8 cellular contexts compared by ENCODE assay signal in the genomic region with DNA sequence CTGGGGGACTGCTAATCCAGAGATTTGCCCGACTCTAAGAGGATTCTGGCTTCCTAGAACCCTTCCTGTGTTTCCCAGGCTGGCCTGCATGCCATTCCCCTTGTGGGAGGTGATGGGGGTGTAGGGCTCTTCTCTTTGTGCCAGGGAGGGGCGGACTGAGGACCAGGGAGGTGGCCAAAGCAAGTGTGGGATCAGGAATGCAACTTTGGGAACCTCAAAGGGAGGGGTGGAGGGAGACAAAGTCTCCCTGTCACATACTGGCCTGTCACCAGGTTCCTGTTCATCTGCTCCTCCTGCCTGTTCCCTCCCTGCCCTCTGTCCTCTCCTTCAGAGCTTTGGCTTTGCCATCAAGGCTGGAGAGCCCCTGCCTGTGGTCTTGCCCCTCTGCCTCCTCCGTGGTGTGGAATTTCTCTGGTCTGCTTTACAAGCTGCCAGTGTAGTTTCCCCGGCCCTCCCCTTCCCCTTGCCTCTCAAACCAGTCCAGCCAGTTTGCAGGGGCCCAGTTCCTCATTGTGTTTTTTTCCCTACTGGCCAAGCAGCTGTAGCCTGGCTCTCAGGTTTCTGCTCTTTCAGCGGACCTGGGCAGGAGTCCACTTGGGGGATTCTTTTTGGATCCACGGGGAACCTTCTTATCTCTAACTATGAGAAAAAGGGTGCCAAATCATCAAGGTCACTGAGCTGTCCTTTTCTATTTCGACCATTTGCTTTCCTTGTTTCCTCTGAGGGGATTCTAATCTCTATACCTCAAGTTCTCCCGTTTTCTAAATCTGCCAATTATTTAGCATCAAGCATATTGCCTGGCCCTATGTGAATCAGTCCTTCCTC. TPM values are rescaled to one million over a fixed set of nuclear protein-coding genes. Genes with fewer than 3 reads are reported as not detected.
DNase-seq lines count a peak whose midpoint lies in the region; ATAC-seq, FAIRE-seq and TF ChIP-seq lines count a peak whose summit lies in the region.

No MANE protein-coding gene starts in this region.

- H3K27me3 ChIP-seq in upper lobe of left lung: no peaks in the 10 kb centered on the region

- peaks cover 30% of the 10 kb centered on the region for H3K4me1 Mint-ChIP-seq in activated T-cell treated with anti-CD3 and anti-CD28 coated beads, Interleukin-2, amount 50 U/mL, for 4 hours (ENCODE audit: low read depth)

- peak in 1 of 4 donors; percentile 35 for TF ChIP-seq EP300 in upper lobe of left lung (IDR thresholded peaks at IDR 0.05)

- peak in 3 of 4 donors; percentile 29 to 69 (median 48) for TF ChIP-seq POLR2A in upper lobe of left lung (IDR thresholded peaks at IDR 0.05)
- TF ChIP-seq POLR2A in H54 (IDR thresholded peaks at IDR 0.05; ENCODE audit: low read depth, low read length): no peak

- 43 to 45% methylated on average over 8 of the region's 8 CpGs for WGBS in upper lobe of left lung, 2 donors

- H3K36me3 ChIP-seq in upper lobe of left lung: no peaks in the 10 kb centered on the region

- no peak for FAIRE-seq in H54 (lab: Jason Lieb, UNC)

- no peak for TF ChIP-seq CTCF in VCaP (conservative IDR thresholded peaks at IDR 0.05)
- no peak for TF ChIP-seq CTCF in upper lobe of left lung (IDR thresholded peaks at IDR 0.05)

- peaks cover 1% of the 10 kb centered on the region for H3K27me3 Mint-ChIP-seq in activated T-cell treated with anti-CD3 and anti-CD28 coated beads, Interleukin-2, amount 50 U/mL, for 4 hours (ENCODE audit: low read depth)

- H3K4me3 ChIP-seq in upper lobe of left lung: peak overlapping the region in 3 of 4 donors; percentile 66 to 92 (median 79)

- H3K27ac ChIP-seq in VCaP (peak overlapping the region; percentile 99), upper lobe of left lung (peak overlapping the region; percentile 73 to 87 (median 84))

- H3K9me3 Mint-ChIP-seq in activated T-cell treated with anti-CD3 and anti-CD28 coated beads, Interleukin-2, amount 50 U/mL, for 4 hours: no peaks in the 10 kb centered on the region

- peak overlapping the region; percentile 31 for H3K4me3 Mint-ChIP-seq in activated T-cell treated with anti-CD3 and anti-CD28 coated beads, Interleukin-2, amount 50 U/mL, for 4 hours

- no peaks in the 10 kb centered on the region for H3K36me3 Mint-ChIP-seq in activated T-cell treated with anti-CD3 and anti-CD28 coated beads, Interleukin-2, amount 50 U/mL, for 4 hours (ENCODE audit: insufficient read depth)

- no peak for ATAC-seq in activated T-cell treated with anti-CD3 and anti-CD28 coated beads, Interleukin-2, amount 50 U/mL, for 4 hours
- peak; percentile 46 for ATAC-seq in left colon
- peak; percentile 34 to 78 for ATAC-seq in upper lobe of left lung (ENCODE audit: low FRiP score in 2 of 2)

- H3K4me1 ChIP-seq in upper lobe of left lung: peaks cover 11 to 40% (median 23%) of the 10 kb centered on the region in 4 donors

- no peak for DNase-seq in activated T-cell treated with anti-CD3 and anti-CD28 coated beads, Interleukin-2, amount 50 U/mL, for 4 hours
- DNase-seq in activated T-cell treated with anti-CD3 and anti-CD28 coated beads, Interleukin-2, amount 50 U/mL, for 1 hour: no peak
- DNase-seq in left colon (peak; percentile 79 to 86), upper lobe of left lung (peak in 1 of 2 donors; percentile 87), H54 (ENCODE audit: insufficient read length, low spot score) (no peak), NOMO-1 (lab: John Stamatoyannopoulos, UW; ENCODE audit: unreplicated experiment in 2 of 2) (no peak), HCEC 1CT (no peak)

- intact Hi-C loops in left colon (cut with DNase I, micrococcal nuclease): no loop called here

- H3K9me3 ChIP-seq in upper lobe of left lung: no peaks in the 10 kb centered on the region

RNA-seq across cellular contexts. Expression of a gene that starts 1.8 kb away (rescaled TPM):
- total RNA-seq in activated T-cell treated with anti-CD3 and anti-CD28 coated beads, Interleukin-2, amount 50 U/mL, for 4 hours: 1 to 10 TPM in 1 of 3 donors, under 1 TPM in 2; 0.68 to 1.0 (median 0.94) TPM
- total RNA-seq in left colon (100 to 1,000 TPM; 182 to 188 TPM), upper lobe of left lung (100 to 1,000 TPM in 3 of 6 donors, 10 to 100 TPM in 3; 51.6 to 223 (median 99.2) TPM)

RNA-seq across cellular contexts. Expression of a gene that starts 27.1 kb away (rescaled TPM):
- 1 to 10 TPM; 1.2 to 4.0 (median 2.2) TPM for total RNA-seq in activated T-cell treated with anti-CD3 and anti-CD28 coated beads, Interleukin-2, amount 50 U/mL, for 4 hours
- 10 to 100 TPM; 19.7 to 30.2 TPM for total RNA-seq in left colon
- 10 to 100 TPM in 5 of 6 donors, 1 to 10 TPM in 1; 9.9 to 18.1 (median 12.5) TPM for total RNA-seq in upper lobe of left lung

RNA-seq across cellular contexts. Expression of a gene that starts 53.7 kb away (rescaled TPM):
- 10 to 100 TPM; 48.8 to 51.2 (median 49.5) TPM for total RNA-seq in activated T-cell treated with anti-CD3 and anti-CD28 coated beads, Interleukin-2, amount 50 U/mL, for 4 hours
- total RNA-seq in left colon (10 to 100 TPM; 55.4 to 70.9 TPM), upper lobe of left lung (100 to 1,000 TPM in 1 of 6 donors, 10 to 100 TPM in 5; 34.2 to 148 (median 67.9) TPM)

Comparison
In these comparisons a context has a peak if more than half of its experiments do, and no peak if none do; other contexts are left out.
1. ATAC-seq: peak in left colon (single experiment) and upper lobe of left lung (2 of 2); none in activated T-cell treated with anti-CD3 and anti-CD28 coated beads, Interleukin-2, amount 50 U/mL, for 4 hours (0 of 2).
2. DNase-seq: peak in left colon (2 of 2); none in activated T-cell treated with anti-CD3 and anti-CD28 coated beads, Interleukin-2, amount 50 U/mL, for 4 hours (single experiment), activated T-cell treated with anti-CD3 and anti-CD28 coated beads, Interleukin-2, amount 50 U/mL, for 1 hour (single experiment), H54 (single experiment), NOMO-1 (0 of 2) and HCEC 1CT (single experiment).
3. RNA of a gene that starts 1.8 kb away (total RNA-seq): 182 to 188 TPM in left colon and 51.6 to 223 TPM in upper lobe of left lung; 0.68 to 1.0 TPM in activated T-cell treated with anti-CD3 and anti-CD28 coated beads, Interleukin-2, amount 50 U/mL, for 4 hours; every median in the first group is over 10 times any median in the second.